4 cellular contexts compared by ENCODE assay signal in the genomic region with DNA sequence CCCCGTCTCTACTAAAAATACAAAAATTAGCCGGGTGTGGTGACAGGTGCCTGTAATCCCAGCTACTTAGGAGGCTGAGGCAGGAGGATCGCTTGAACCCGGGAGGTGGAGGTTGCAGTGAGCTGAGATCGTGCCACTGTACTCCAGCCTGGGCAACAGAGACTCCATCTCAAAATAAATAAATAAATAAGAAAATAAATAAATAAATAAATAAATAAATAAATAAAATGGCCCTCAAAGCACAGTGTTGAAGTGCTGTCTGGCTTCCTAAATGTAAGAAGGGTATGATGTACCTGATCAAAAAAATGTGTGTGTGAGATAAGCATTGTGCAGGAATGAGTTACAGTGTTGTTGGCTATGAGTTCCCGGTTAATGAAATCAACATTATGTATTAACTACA. TPM values are rescaled to one million over a fixed set of nuclear protein-coding genes. Genes with fewer than 3 reads are reported as not detected.
"Had no signal": no experiment of that assay in that cellular context is flagged by ENCODE, and none has a peak within 500 bp of the region (broad histone marks: within the 10 kb centered on the region; RNA-seq: fewer than 3 reads in every experiment).

No MANE protein-coding gene starts in this region.

RNA-seq across cellular contexts. Expression of a gene that starts 56.9 kb away (rescaled TPM):
- total RNA-seq: activated CD4-positive, alpha-beta T cell treated with anti-CD3 and anti-CD28 coated beads, Interleukin-2, amount 10 ng/mL, durations not matched to agents 7 days and 5 days; activated CD8-positive, alpha-beta memory T cell treated with anti-CD3 and anti-CD28 coated beads, Interleukin-2, amount 10 ng/mL, durations not matched to agents 7 days and 5 days; astrocyte; body of pancreas had no signal
